In genomic region chr19:3979674-3980352, GRCh38 we compare ENCODE assay signal across 1 cellular context.
A peak's percentile ranks its signal among the peaks of the same experiment; 100 is the strongest.
TF ChIP-seq lines count a peak whose summit lies in the region.

No MANE protein-coding gene starts in this region.

TF ChIP-seq in K562, 482 proteins besides CTCF, POLR2A, EP300 and RAD21 (continued from another document):
- TF ChIP-seq RREB1 (CRISPR knock-in tag; IDR thresholded peaks at IDR 0.05) (no peak), BCLAF1 (IDR thresholded peaks at IDR 0.05; ENCODE audit: borderline replicate concordance in 1 of 2, control insufficient read depth in 1 of 2, low read depth in 2 of 2, low read length in 1 of 2) (0 out of 4 replicates have a peak, but pooled peaks of 1 of the 2 experiments have one; percentile 27), NCOA4 (IDR thresholded peaks at IDR 0.05; ENCODE audit: partially characterized antibody) (no peak), SMAD2 (IDR thresholded peaks at IDR 0.05; ENCODE audit: low read depth, low read length) (no peak), HNRNPUL1 (IDR thresholded peaks at IDR 0.05; ENCODE audit: low read length) (no peak), NCOA1 (IDR thresholded peaks at IDR 0.05; ENCODE audit: low read depth) (no peak), CBFA2T3 (IDR thresholded peaks at IDR 0.05) (no peak), HBP1 (CRISPR knock-in tag; IDR thresholded peaks at IDR 0.05) (no peak), ZNF165 (CRISPR knock-in tag; IDR thresholded peaks at IDR 0.05; ENCODE audit: borderline replicate concordance) (no peak), GABPB1 (CRISPR knock-in tag; IDR thresholded peaks at IDR 0.05) (peak; percentile 55), ARNT (IDR thresholded peaks at IDR 0.05) (no peak), ZNF639 (CRISPR knock-in tag; conservative IDR thresholded peaks at IDR 0.05 in 1 of 2, IDR thresholded peaks at IDR 0.05 in 1 of 2) (no peak), ZNF140 (CRISPR knock-in tag; IDR thresholded peaks at IDR 0.05) (no peak), REST (CRISPR knock-in tag; IDR thresholded peaks at IDR 0.05; ENCODE audit: low read depth) (no peak), TGIF2 (CRISPR knock-in tag; IDR thresholded peaks at IDR 0.05) (no peak), E2F5 (CRISPR knock-in tag; IDR thresholded peaks at IDR 0.05) (no peak), HDAC1 (IDR thresholded peaks at IDR 0.05) (no peak), ZBTB8A (IDR thresholded peaks at IDR 0.05; ENCODE audit: partially characterized antibody) (no peak), RBM14 (IDR thresholded peaks at IDR 0.05; ENCODE audit: borderline replicate concordance, insufficient read depth, low read depth, low read length) (no peak), JUNB (CRISPR knock-in tag; conservative IDR thresholded peaks at IDR 0.05) (no peak), SIN3A (IDR thresholded peaks at IDR 0.05; ENCODE audit: borderline replicate concordance in 2 of 2, control insufficient read depth in 1 of 2, low read depth in 2 of 2, low read length in 2 of 2) (peak in 1 of 2 experiments; percentile 45; a peak in 1 of 4 replicates), GABPA (tag; conservative IDR thresholded peaks at IDR 0.05; ENCODE audit: low read depth) (no peak), E4F1 (CRISPR knock-in tag; IDR thresholded peaks at IDR 0.05; ENCODE audit: borderline replicate concordance) (no peak), RBM22 (IDR thresholded peaks at IDR 0.05; ENCODE audit: low read depth, low read length, poor library complexity, severe bottlenecking) (peak; percentile 96), KDM5B (IDR thresholded peaks at IDR 0.05; ENCODE audit: insufficient replicate concordance, low read depth, low read length) (no peak), TEAD2 (tag; IDR thresholded peaks at IDR 0.05) (no peak), KDM2B (CRISPR knock-in tag; IDR thresholded peaks at IDR 0.05) (no peak), MAZ (CRISPR knock-in tag; conservative IDR thresholded peaks at IDR 0.05 in 1 of 2, IDR thresholded peaks at IDR 0.05 in 1 of 2) (no peak), MAFF (IDR thresholded peaks at IDR 0.05; ENCODE audit: low read length) (no peak), OTX1 (CRISPR knock-in tag; IDR thresholded peaks at IDR 0.05) (no peak), DDX20 (tag; IDR thresholded peaks at IDR 0.05; ENCODE audit: low read depth) (no peak), SIRT6 (IDR thresholded peaks at IDR 0.05; ENCODE audit: low read depth, low read length) (no peak)
